In the genomic region with DNA sequence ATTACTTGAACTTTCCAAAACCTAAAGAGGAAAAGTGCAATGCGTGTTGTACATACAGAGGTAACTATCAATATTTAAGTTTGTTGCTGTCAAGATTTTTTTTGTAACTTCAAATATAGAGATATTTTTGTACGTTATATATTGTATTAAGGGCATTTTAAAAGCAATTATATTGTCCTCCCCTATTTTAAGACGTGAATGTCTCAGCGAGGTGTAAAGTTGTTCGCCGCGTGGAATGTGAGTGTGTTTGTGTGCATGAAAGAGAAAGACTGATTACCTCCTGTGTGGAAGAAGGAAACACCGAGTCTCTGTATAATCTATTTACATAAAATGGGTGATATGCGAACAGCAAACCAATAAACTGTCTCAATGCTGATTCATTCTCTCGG, we compare ENCODE assay signal across 8 cellular contexts. TPM values are rescaled to one million over a fixed set of nuclear protein-coding genes. Genes with fewer than 3 reads are reported as not detected.
DNase-seq lines count a peak whose midpoint lies in the region; ATAC-seq and TF ChIP-seq lines count a peak whose summit lies in the region.

No MANE protein-coding gene starts in this region.

- H3K4me1 ChIP-seq in Panc1 (ENCODE audit: control insufficient read depth, insufficient read depth, low read length) (peaks cover 32% of the 10 kb centered on the region), gastrocnemius medialis (peaks cover 46 to 64% of the 10 kb centered on the region in 2 donors)

- H3K27ac ChIP-seq in Panc1 (ENCODE audit: low read length) (peak overlapping the region; percentile 100), gastrocnemius medialis (peak overlapping the region; percentile 85 to 93 (median 89))

- H3K4me3 ChIP-seq in Panc1 (ENCODE audit: low read depth in 2 of 2, low read length in 2 of 2): peak overlapping the region; percentile 64 to 90
- peak overlapping the region; percentile 95 for H3K4me3 ChIP-seq in fibroblast of pulmonary artery (replicated peaks; ENCODE audit: low read depth, low read length)
- peak overlapping the region; percentile 77 to 92 (median 88) for H3K4me3 ChIP-seq in gastrocnemius medialis

- H3K27me3 ChIP-seq in Panc1 (ENCODE audit: control insufficient read depth, insufficient read depth, low read length): no peaks in the 10 kb centered on the region
- H3K27me3 ChIP-seq in gastrocnemius medialis: peaks cover 0 to 5% (median 0%) of the 10 kb centered on the region in 3 donors

- H3K9me3 ChIP-seq in Panc1 (ENCODE audit: control insufficient read depth, insufficient read depth, low read depth, low read length): no peaks in the 10 kb centered on the region
- H3K9me3 ChIP-seq in gastrocnemius medialis: no peaks in the 10 kb centered on the region

- H3K36me3 ChIP-seq in Panc1 (ENCODE audit: control insufficient read depth, insufficient read depth, low read length) (peaks cover 19% of the 10 kb centered on the region), gastrocnemius medialis (no peaks in the 10 kb centered on the region)

- in situ Hi-C loops in Panc1 (cut with HindIII; ENCODE audit: low pct_unique_long_range_greater_than_20kb, low sequenced_read_pairs): loop anchor here (25.0 kb wide), 2 partner anchors 445 to 720 kb away; no protein-coding TSS in a partner anchor
- in situ Hi-C loops in gastrocnemius medialis (cut with MboI; ENCODE audit: low sequenced_read_pairs in 4 of 4): loop anchor here (25.0 kb wide), 5 partner anchors 95 to 545 kb away; no protein-coding TSS in a partner anchor

- intact Hi-C loops in Panc1 (cut with micrococcal nuclease; ENCODE audit: unreplicated experiment): loop anchor here (5.0 to 10.0 kb wide), 7 partner anchors 192 to 732 kb away; partner anchors contain the start of gene WEE1
- intact Hi-C loops in gastrocnemius medialis (cut with DNase I; ENCODE audit: low total_unique reads): loop anchor here (5.0 to 10.0 kb wide), 7 partner anchors 60 to 692 kb away; no protein-coding TSS in a partner anchor

- TF ChIP-seq CTCF in Panc1 (IDR thresholded peaks at IDR 0.05) (no peak), fibroblast of pulmonary artery (IDR thresholded peaks at IDR 0.05; ENCODE audit: low read length, missing control alignments) (no peak), gastrocnemius medialis (IDR thresholded peaks at IDR 0.05 in 4 of 5, conservative IDR thresholded peaks at IDR 0.05 in 1 of 5) (no peak)

- no TSS peak for BruUV-seq in Panc1 (replicated peaks; lab: Mats Ljungman, UMichigan)

- CTCF ChIA-PET in Panc1 (lab: Charles Lee): interaction anchor here (0.6 to 3.3 kb wide), 5 partner anchors 62 to 769 kb away, joined by 3 to 19 read pairs (median 4); no protein-coding TSS in a partner anchor

- TF ChIP-seq POLR2A in gastrocnemius medialis (IDR thresholded peaks at IDR 0.05): no peak

- POLR2A ChIA-PET in Panc1 (lab: Charles Lee): interaction anchor here (0.6 to 0.7 kb wide), 2 partner anchors 557 to 718 kb away, joined by 3 to 4 read pairs; no protein-coding TSS in a partner anchor

- ATAC-seq in GM21786 (IDR thresholded peaks at IDR 0.05; ENCODE audit: unreplicated experiment): peak; percentile 0
- ATAC-seq in Panc1: no peak
- no peak for ATAC-seq in gastrocnemius medialis

- DNase-seq in Panc1 (ENCODE audit: low read depth, low spot score) (no peak), fibroblast of pulmonary artery (ENCODE audit: low read depth) (peak; percentile 74), gastrocnemius medialis (no peak), T-helper 9 cell (no peak), NCI-H2081 treated with DMSO at 0.1 percent for 48 hours (lab: John Stamatoyannopoulos, UW) (no peak), NCI-H446 (lab: John Stamatoyannopoulos, UW) (no peak)
- no peak for DNase-seq in stimulated activated CD4-positive, alpha-beta T cell treated with anti-CD3 and anti-CD28 coated beads, Interleukin-4, amount 100 ng/mL, for 1 hour

RNA-seq across cellular contexts. Expression of gene ADM, which starts 2.1 kb away (rescaled TPM):
- 263 TPM for total RNA-seq in Panc1 (2021; ENCODE audit: unreplicated experiment)
- 316 TPM for polyA plus RNA-seq in Panc1 (2012; ENCODE audit: insufficient read length)
- total RNA-seq in gastrocnemius medialis: 100 to 1,000 TPM in 1 of 4 donors, 10 to 100 TPM in 3; 40.4 to 194 (median 57.7) TPM

RNA-seq across cellular contexts. Expression of gene SBF2, which starts 13.0 kb away (rescaled TPM):
- total RNA-seq in Panc1 (2021; ENCODE audit: unreplicated experiment) (65.0 TPM), gastrocnemius medialis (10 to 100 TPM; 19.3 to 28.1 (median 25.8) TPM)
- polyA plus RNA-seq in Panc1 (2012; ENCODE audit: insufficient read length): 30.9 TPM
